In the genomic region with DNA sequence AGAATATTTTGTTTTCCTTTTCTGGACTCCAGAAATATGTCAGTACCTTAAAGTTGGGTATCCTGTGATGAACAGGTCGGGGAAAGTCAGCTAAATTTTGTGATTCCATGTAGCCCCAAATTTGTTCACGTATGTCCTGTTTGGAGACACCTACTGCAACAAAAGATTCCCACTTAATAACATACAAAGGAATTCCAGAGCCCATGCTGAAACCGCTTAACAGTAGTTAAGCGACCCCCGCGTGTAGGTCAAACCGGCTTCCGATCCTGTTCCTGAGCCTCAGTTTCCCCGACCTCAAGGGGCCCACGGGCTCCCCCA, we compare ENCODE assay signal across 8 cellular contexts. TPM values are rescaled to one million over a fixed set of nuclear protein-coding genes. Genes with fewer than 3 reads are reported as not detected.
A peak's percentile ranks its signal among the peaks of the same experiment; 100 is the strongest.
DNase-seq lines count a peak whose midpoint lies in the region; ATAC-seq, FAIRE-seq and TF ChIP-seq lines count a peak whose summit lies in the region.

No MANE protein-coding gene starts in this region.

- H3K27me3 Mint-ChIP-seq in mesothelial cell of epicardium (ENCODE audit: low read depth): peaks cover 10% of the 10 kb centered on the region

- intact Hi-C loops in A673 (cut with micrococcal nuclease; ENCODE audit: unreplicated experiment): no loop called here

- H3K4me1 ChIP-seq in A673 (ENCODE audit: insufficient read depth, low read length, poor library complexity, severe bottlenecking): peaks cover 6% of the 10 kb centered on the region

- CTCF ChIA-PET in A673 (lab: Charles Lee): no interaction called here

- H3K36me3 Mint-ChIP-seq in mesothelial cell of epicardium: no peaks in the 10 kb centered on the region

- peak overlapping the region; percentile 97 for H3K27ac Mint-ChIP-seq in mesothelial cell of epicardium

- BruUV-seq in A673 (replicated peaks; lab: Mats Ljungman, UMichigan): TSS peak; percentile 54

- no peaks in the 10 kb centered on the region for H3K9me3 Mint-ChIP-seq in mesothelial cell of epicardium

- H3K9me3 ChIP-seq in A673 (ENCODE audit: low read depth, low read length, poor library complexity, severe bottlenecking): no peaks in the 10 kb centered on the region

- ATAC-seq in HG03342 (IDR thresholded peaks at IDR 0.05; ENCODE audit: unreplicated experiment): peak; percentile 19
- no peak for ATAC-seq in HG03039 (IDR thresholded peaks at IDR 0.05; ENCODE audit: unreplicated experiment)
- ATAC-seq in HG03280 (IDR thresholded peaks at IDR 0.05; ENCODE audit: unreplicated experiment): no peak

- H3K4me3 ChIP-seq in A673 (ENCODE audit: low read depth, low read length, poor library complexity, severe bottlenecking) (peak overlapping the region; percentile 85), cardiac fibroblast (replicated peaks in 1 of 2; ENCODE audit: low read depth in 2 of 2, low read length in 2 of 2) (peak overlapping the region; percentile 89 to 98)

- no peaks in the 10 kb centered on the region for H3K27me3 ChIP-seq in A673 (replicated peaks; ENCODE audit: insufficient read depth, low read depth, low read length, poor library complexity)

- H3K4me1 Mint-ChIP-seq in mesothelial cell of epicardium: peaks cover 15% of the 10 kb centered on the region

- TF ChIP-seq CTCF in A673 (conservative IDR thresholded peaks at IDR 0.05; ENCODE audit: low read depth, low read length): no peak
- TF ChIP-seq CTCF in cardiac fibroblast (IDR thresholded peaks at IDR 0.05; ENCODE audit: low read depth, low read length): no peak
- no peak for TF ChIP-seq CTCF in mesothelial cell of epicardium (IDR thresholded peaks at IDR 0.05; ENCODE audit: unreplicated experiment)

- DNase-seq in A673 (ENCODE audit: low spot score): no peak
- DNase-seq in cardiac fibroblast (ENCODE audit: low read depth in 2 of 2): no peak
- DNase-seq in mesothelial cell of epicardium (ENCODE audit: low spot score in 2 of 2, unreplicated experiment in 2 of 2): no peak
- DNase-seq in RCC 7860 (ENCODE audit: low spot score): no peak
- DNase-seq in activated CD4-positive, alpha-beta T cell treated with anti-CD3 and anti-CD28 coated beads, Interleukin-2, amount 50 U/mL, for 4 hours: no peak

- FAIRE-seq in RCC 7860 (lab: Jason Lieb, UNC): no peak

- peak overlapping the region; percentile 91 for H3K27ac ChIP-seq in A673 (ENCODE audit: low read depth, low read length, poor library complexity, severe bottlenecking)

- POLR2A ChIA-PET in A673 (lab: Charles Lee; ENCODE audit: low non-redundant PET): no interaction called here

- H3K4me3 Mint-ChIP-seq in mesothelial cell of epicardium: peak overlapping the region; percentile 83

- peaks cover 8% of the 10 kb centered on the region for H3K36me3 ChIP-seq in A673 (ENCODE audit: insufficient read depth, low read length, poor library complexity, severe bottlenecking)

RNA-seq across cellular contexts. Expression of a gene that starts 0.5 kb away (rescaled TPM):
- 26.5 and 27.5 TPM in 2 replicates for total RNA-seq in A673 (2021)
- total RNA-seq in mesothelial cell of epicardium: 21.0 to 27.4 TPM (median 23.1 TPM) in 3 replicates

RNA-seq across cellular contexts. Expression of a gene that starts 12.1 kb away (rescaled TPM):
- 0.13 and 0.34 TPM in 2 replicates for total RNA-seq in A673 (2021)
- total RNA-seq in mesothelial cell of epicardium: 10.4 to 12.3 TPM (median 11.7 TPM) in 3 replicates

RNA-seq across cellular contexts. Expression of a gene that starts 23.8 kb away (rescaled TPM):
- total RNA-seq in A673 (2021) (0.13 and 0.20 TPM in 2 replicates), mesothelial cell of epicardium (2.5 to 3.2 TPM (median 2.5 TPM) in 3 replicates)

RNA-seq across cellular contexts. Expression of a gene that starts 44.2 kb away (rescaled TPM):
- total RNA-seq in A673 (2021) (not detected in 2 replicates), mesothelial cell of epicardium (1.9 to 2.6 TPM (median 1.9 TPM) in 3 replicates)
